ENCODE assay signal across 26 cellular contexts in genomic region chr3:50278868-50279224, GRCh38. TPM values are rescaled to one million over a fixed set of nuclear protein-coding genes. Genes with fewer than 3 reads are reported as not detected.
A peak's percentile ranks its signal among the peaks of the same experiment; 100 is the strongest.
DNase-seq lines count a peak whose midpoint lies in the region; ATAC-seq, FAIRE-seq and TF ChIP-seq lines count a peak whose summit lies in the region.
"Had no signal": no experiment of that assay in that cellular context is flagged by ENCODE, and none has a peak within 500 bp of the region (broad histone marks: within the 10 kb centered on the region; RNA-seq: fewer than 3 reads in every experiment).

LSMEM2 (plus strand) TSS chr3:50279087; CDS start chr3:50279114, 27 bp downstream.

- TF ChIP-seq CTCF in brain (conservative IDR thresholded peaks at IDR 0.05): no peak
- no peak for TF ChIP-seq CTCF in nephron (IDR thresholded peaks at IDR 0.05; ENCODE audit: unreplicated experiment in 3 of 3)
- no peak for TF ChIP-seq CTCF in tibial artery (IDR thresholded peaks at IDR 0.05)

- no peaks in the 10 kb centered on the region for H3K27me3 ChIP-seq in tibial artery
- H3K27me3 ChIP-seq: testis had no signal

- H3K4me1 Mint-ChIP-seq in brain (peaks cover 9% of the 10 kb centered on the region), nephron (peaks cover 16% of the 10 kb centered on the region)

- no peak for ATAC-seq in GM19023 (IDR thresholded peaks at IDR 0.05; ENCODE audit: unreplicated experiment)
- ATAC-seq: SK-N-SH treated with all-trans-retinoic acid at 6 μM for 48 hours, WTC11 had no signal

- H3K9me3 ChIP-seq in tibial artery: no peaks in the 10 kb centered on the region
- H3K9me3 ChIP-seq: testis had no signal

- intact Hi-C loops in cardiac septum (cut with DNase I) (no loop called here), tibial artery (cut with DNase I; ENCODE audit: low total_unique reads) (loop anchor here (5.0 to 10.0 kb wide), 2 partner anchors 37 to 154 kb away; no protein-coding TSS in a partner anchor)

- H3K4me3 Mint-ChIP-seq in brain (peak within 1 kb of the TSS in 1 of 5 experiments; percentile 20), nephron (no peak within 1 kb of the TSS)
- H3K4me3 Mint-ChIP-seq: T-helper 2 cell treated with Interferon-gamma antibody and Interleukin-4, amounts not matched to agents 5 μg/mL and 100 μg/mL, for 36 hours; WTC11 had no signal

- peak within 1 kb of the TSS; percentile 9 to 60 for H3K27ac ChIP-seq in tibial artery
- H3K27ac ChIP-seq: epithelial cell of prostate, testis had no signal

- H3K4me3 ChIP-seq in tibial artery: no peak within 1 kb of the TSS
- H3K4me3 ChIP-seq: lung, testis had no signal

- DNase-seq in cardiac septum (ENCODE audit: low spot score): peak; percentile 88
- no peak for DNase-seq in tibial artery
- DNase-seq in glomerular visceral epithelial cell (ENCODE audit: extremely low spot score): no peak
- no peak for DNase-seq in DMS79 treated with DMSO at 0.1 percent for 48 hours (lab: John Stamatoyannopoulos, UW)
- no peak for DNase-seq in GM19239 (ENCODE audit: insufficient read length, low spot score)
- DNase-seq: activated CD8-positive, alpha-beta memory T cell treated with anti-CD3 and anti-CD28 coated beads, Interleukin-2, amount 50 U/mL, for 4 hours; CD4-positive, CD25-positive, alpha-beta regulatory T cell; NCI-H1417 treated with DMSO at 0.1 percent for 48 hours; NCI-H524; NK-92 treated with Interleukin-12 subunit alpha and Interleukin-12 subunit beta, amount 100 ng/mL, for 24 hours; occipital lobe; stimulated activated CD4-positive, alpha-beta T cell treated with anti-CD3 and anti-CD28 coated beads, Interleukin-15, amount 100 ng/mL, for 24 hours; testis had no signal

- H3K9me3 Mint-ChIP-seq in brain: no peaks in the 10 kb centered on the region
- no peaks in the 10 kb centered on the region for H3K9me3 Mint-ChIP-seq in nephron
- H3K9me3 Mint-ChIP-seq: CD4-positive, CD25-positive, alpha-beta regulatory T cell; T-helper 2 cell treated with Interferon-gamma antibody and Interleukin-4, amounts not matched to agents 5 μg/mL and 100 μg/mL, for 36 hours; WTC11 had no signal

- H3K36me3 ChIP-seq in tibial artery: peaks cover 0 to 17% (median 0%) of the 10 kb centered on the region in 3 donors

- H3K4me1 ChIP-seq in tibial artery: peaks cover 0 to 20% (median 13%) of the 10 kb centered on the region in 4 donors
- H3K4me1 ChIP-seq: testis had no signal

- no peak for FAIRE-seq in GM19239 (lab: Jason Lieb, UNC)
- FAIRE-seq: islet of Langerhans had no signal

- H3K27me3 Mint-ChIP-seq in brain: peaks cover 35% of the 10 kb centered on the region
- H3K27me3 Mint-ChIP-seq in nephron (ENCODE audit: low read depth): peaks cover 18% of the 10 kb centered on the region

- H3K36me3 Mint-ChIP-seq in brain (peaks cover 4% of the 10 kb centered on the region), nephron (ENCODE audit: low read depth) (peaks cover 3% of the 10 kb centered on the region)
- H3K36me3 Mint-ChIP-seq: CD4-positive, CD25-positive, alpha-beta regulatory T cell; WTC11 had no signal

- peak within 1 kb of the TSS in 3 of 5 experiments; percentile 14 to 60 (median 50) for H3K27ac Mint-ChIP-seq in brain
- peak within 1 kb of the TSS in 2 of 3 experiments; percentile 13 to 30 for H3K27ac Mint-ChIP-seq in nephron
- H3K27ac Mint-ChIP-seq: T-helper 2 cell treated with Interferon-gamma antibody and Interleukin-4, amounts not matched to agents 5 μg/mL and 100 μg/mL, for 36 hours; WTC11 had no signal

RNA-seq across cellular contexts. Expression of gene LSMEM2, which starts in this region (rescaled TPM):
- 0.51 TPM for polyA plus RNA-seq in brain (ENCODE audit: insufficient read depth, low read depth, low replicate concordance)
- 25.7 TPM for total RNA-seq in cardiac septum
- total RNA-seq: CD4-positive, CD25-positive, alpha-beta regulatory T cell; dermis microvascular lymphatic vessel endothelial cell; H4; MCF 10A; renal cortical epithelial cell had no signal
